ENCODE assay signal across 9 cellular contexts in the genomic region with DNA sequence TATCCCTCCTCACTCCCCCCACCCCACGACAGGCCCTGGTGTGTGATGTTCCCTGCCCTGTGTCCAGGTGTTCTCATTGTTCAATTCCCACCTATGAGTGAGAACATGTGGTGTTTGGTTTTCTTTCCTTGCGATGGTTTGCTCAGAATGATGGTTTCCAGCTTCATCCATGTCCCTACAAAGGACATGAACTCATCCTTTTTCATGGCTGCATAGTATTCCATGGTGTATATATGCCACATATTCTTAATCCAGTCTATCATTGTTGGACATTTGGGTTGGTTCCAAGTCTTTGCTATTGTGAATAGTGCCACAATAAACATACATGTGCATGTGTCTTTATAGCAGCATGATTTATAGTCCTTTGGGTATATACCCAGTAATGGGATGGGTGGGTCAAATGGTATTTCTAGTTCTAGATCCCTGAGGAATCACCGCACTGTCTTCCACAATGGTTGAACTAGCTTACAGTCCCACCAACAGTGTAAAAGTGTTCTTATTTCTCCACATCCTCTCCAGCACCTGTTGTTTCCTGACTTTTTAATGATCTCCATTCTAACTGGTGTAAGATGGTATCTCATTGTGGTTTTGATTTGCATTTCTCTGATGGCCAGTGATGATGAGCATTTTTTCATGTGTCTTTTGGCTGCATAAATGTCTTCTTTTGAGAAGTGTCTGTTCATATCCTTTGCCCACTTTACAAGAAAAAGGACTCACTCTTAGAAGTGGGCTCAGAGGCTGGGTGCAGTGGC. TPM values are rescaled to one million over a fixed set of nuclear protein-coding genes. Genes with fewer than 3 reads are reported as not detected.
"Had no signal": no experiment of that assay in that cellular context is flagged by ENCODE, and none has a peak within 500 bp of the region (broad histone marks: within the 10 kb centered on the region; RNA-seq: fewer than 3 reads in every experiment).

No MANE protein-coding gene starts in this region.

RNA-seq across cellular contexts. Expression of a gene that starts 45.2 kb away (rescaled TPM):
- total RNA-seq: activated naive CD4-positive, alpha-beta T cell treated with anti-CD3 and anti-CD28 coated beads for 36 hours; activated naive CD8-positive, alpha-beta T cell treated with anti-CD3 and anti-CD28 coated beads, Interleukin-2, amount 10 ng/mL, durations not matched to agents 7 days and 5 days; activated T-cell treated with anti-CD3 and anti-CD28 coated beads, Interleukin-2, amount 50 U/mL, for 72 hours; activated T-helper 1 cell treated with anti-CD3 and anti-CD28 coated beads, Interleukin-12 subunit alpha, Interleukin-12 subunit beta, Interleukin-2, Interleukin-4 antibody, amounts not matched to agents 30 ng/mL and 10 ng/mL and 1 ng/mL, durations not matched to agents 14 hours and 24 hours and 36 hours; activated T-helper 17 cell treated with anti-CD3 and anti-CD28 coated beads, Interleukin-2, amount 50 U/mL, for 72 hours; activated T-helper 2 cell treated with anti-CD3 and anti-CD28 coated beads, Interferon-gamma antibody, Interleukin-2, Interleukin-4, amounts not matched to agents 10 μg/mL and 5 μg/mL and 100 μg/mL, durations not matched to agents 14 hours and 24 hours and 36 hours; ascending aorta; cerebellum had no signal
- polyA plus RNA-seq: cardiac muscle cell had no signal
